In the genomic region with DNA sequence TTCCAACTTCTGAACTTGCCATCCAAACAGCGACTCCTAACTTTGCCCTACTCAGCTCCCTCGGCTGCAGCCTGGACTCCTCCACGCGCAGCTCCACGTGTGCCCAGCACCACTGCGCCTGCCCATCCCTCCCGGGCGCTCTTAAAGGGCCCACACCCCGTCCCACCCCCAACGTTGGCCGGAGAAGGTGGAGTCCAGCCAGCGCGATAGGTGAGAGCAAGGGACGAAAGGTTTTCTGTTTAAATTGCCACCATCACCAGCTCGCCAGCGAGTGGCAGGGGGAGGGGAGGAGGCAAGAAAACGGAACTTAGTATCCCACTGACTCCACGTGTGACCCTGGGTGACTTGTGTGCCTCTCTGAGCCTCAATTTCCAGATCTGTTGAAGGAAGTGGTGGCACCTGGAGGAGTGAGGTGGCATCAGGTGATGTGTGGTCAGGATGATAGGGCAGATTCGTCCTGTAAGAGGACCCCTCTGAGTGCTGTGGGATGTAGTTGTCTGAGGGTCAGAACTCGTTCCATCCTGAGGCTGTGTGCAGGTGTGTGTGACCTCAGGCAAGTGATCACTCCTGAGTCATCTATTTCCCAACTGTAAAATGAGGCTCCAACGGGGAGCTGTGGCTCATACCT, we compare ENCODE assay signal across 1 cellular context.
TF ChIP-seq lines count a peak whose summit lies in the region.

No MANE protein-coding gene starts in this region.

TF ChIP-seq in HepG2, 621 proteins besides CTCF, POLR2A, EP300 and RAD21 (continued from another document and continues in another):
- TF ChIP-seq, protein P1, sequence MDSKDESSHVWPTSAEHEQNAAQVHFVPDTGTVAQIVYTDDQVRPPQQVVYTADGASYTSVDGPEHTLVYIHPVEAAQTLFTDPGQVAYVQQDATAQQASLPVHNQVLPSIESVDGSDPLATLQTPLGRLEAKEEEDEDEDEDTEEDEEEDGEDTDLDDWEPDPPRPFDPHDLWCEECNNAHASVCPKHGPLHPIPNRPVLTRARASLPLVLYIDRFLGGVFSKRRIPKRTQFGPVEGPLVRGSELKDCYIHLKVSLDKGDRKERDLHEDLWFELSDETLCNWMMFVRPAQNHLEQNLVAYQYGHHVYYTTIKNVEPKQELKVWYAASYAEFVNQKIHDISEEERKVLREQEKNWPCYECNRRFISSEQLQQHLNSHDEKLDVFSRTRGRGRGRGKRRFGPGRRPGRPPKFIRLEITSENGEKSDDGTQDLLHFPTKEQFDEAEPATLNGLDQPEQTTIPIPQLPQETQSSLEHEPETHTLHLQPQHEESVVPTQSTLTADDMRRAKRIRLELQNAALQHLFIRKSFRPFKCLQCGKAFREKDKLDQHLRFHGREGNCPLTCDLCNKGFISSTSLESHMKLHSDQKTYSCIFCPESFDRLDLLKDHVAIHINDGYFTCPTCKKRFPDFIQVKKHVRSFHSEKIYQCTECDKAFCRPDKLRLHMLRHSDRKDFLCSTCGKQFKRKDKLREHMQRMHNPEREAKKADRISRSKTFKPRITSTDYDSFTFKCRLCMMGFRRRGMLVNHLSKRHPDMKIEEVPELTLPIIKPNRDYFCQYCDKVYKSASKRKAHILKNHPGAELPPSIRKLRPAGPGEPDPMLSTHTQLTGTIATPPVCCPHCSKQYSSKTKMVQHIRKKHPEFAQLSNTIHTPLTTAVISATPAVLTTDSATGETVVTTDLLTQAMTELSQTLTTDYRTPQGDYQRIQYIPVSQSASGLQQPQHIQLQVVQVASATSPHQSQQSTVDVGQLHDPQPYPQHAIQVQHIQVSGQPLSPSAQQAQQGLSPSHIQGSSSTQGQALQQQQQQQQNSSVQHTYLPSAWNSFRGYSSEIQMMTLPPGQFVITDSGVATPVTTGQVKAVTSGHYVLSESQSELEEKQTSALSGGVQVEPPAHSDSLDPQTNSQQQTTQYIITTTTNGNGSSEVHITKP (CRISPR knock-in tag; IDR thresholded peaks at IDR 0.05; ENCODE audit: low read depth) = no peak
- TF ChIP-seq ZNF292 (CRISPR knock-in tag; IDR thresholded peaks at IDR 0.05; ENCODE audit: borderline replicate concordance, low read depth) (0 out of 2 replicates have a peak, but pooled peaks have one; percentile 19), ZSCAN12 (CRISPR knock-in tag; IDR thresholded peaks at IDR 0.05) (no peak), SMARCE1 (IDR thresholded peaks at IDR 0.05; ENCODE audit: borderline replicate concordance) (no peak), ZNF337 (CRISPR knock-in tag; IDR thresholded peaks at IDR 0.05; ENCODE audit: borderline replicate concordance, low read depth) (no peak), ZNF550 (CRISPR knock-in tag; IDR thresholded peaks at IDR 0.05; ENCODE audit: borderline replicate concordance) (0 out of 2 replicates have a peak, but pooled peaks have one; percentile 39), MXI1 (IDR thresholded peaks at IDR 0.05; ENCODE audit: borderline replicate concordance, low read depth, low read length) (peak; percentile 18; the same call in 1 of the 3 replicates), ZFP36 (IDR thresholded peaks at IDR 0.05; ENCODE audit: borderline replicate concordance, low read depth, low read length, partially characterized antibody) (no peak), TAF1 (CRISPR knock-in tag; IDR thresholded peaks at IDR 0.05) (no peak), MTF2 (CRISPR knock-in tag; IDR thresholded peaks at IDR 0.05; ENCODE audit: borderline replicate concordance) (0 out of 2 replicates have a peak, but pooled peaks have one; percentile 31), RORA (CRISPR knock-in tag; IDR thresholded peaks at IDR 0.05) (no peak), RNF2 (conservative IDR thresholded peaks at IDR 0.05; ENCODE audit: low read depth) (no peak), TGIF2 (CRISPR knock-in tag; IDR thresholded peaks at IDR 0.05) (no peak), KDM2A (CRISPR knock-in tag; IDR thresholded peaks at IDR 0.05; ENCODE audit: borderline replicate concordance, low read depth) (peak; percentile 49; the same call in 1 of the 2 replicates), ARID2 (CRISPR knock-in tag; IDR thresholded peaks at IDR 0.05; ENCODE audit: borderline replicate concordance) (0 out of 2 replicates have a peak, but pooled peaks have one; percentile 45), ZNF768 (CRISPR knock-in tag; IDR thresholded peaks at IDR 0.05) (peak; percentile 38; the same call in 1 of the 2 replicates), NFE2L1 (CRISPR knock-in tag; IDR thresholded peaks at IDR 0.05; ENCODE audit: borderline replicate concordance) (no peak), SALL1 (CRISPR knock-in tag; IDR thresholded peaks at IDR 0.05) (peak; percentile 42), ARNT2 (CRISPR knock-in tag; IDR thresholded peaks at IDR 0.05; ENCODE audit: low read depth) (no peak), SMC3 (IDR thresholded peaks at IDR 0.05; ENCODE audit: low read length) (no peak), ARNTL (CRISPR knock-in tag; IDR thresholded peaks at IDR 0.05) (peak; percentile 91), CEBPG (CRISPR knock-in tag; IDR thresholded peaks at IDR 0.05) (no peak; the same call in 1 of the 2 replicates), ZBTB7A (CRISPR knock-in tag; IDR thresholded peaks at IDR 0.05) (no peak), MBNL3 (CRISPR knock-in tag; conservative IDR thresholded peaks at IDR 0.05) (no peak), POLR2G (IDR thresholded peaks at IDR 0.05; ENCODE audit: low read depth, low read length) (peak; percentile 17; the same call in 1 of the 2 replicates), ZNF121 (CRISPR knock-in tag; IDR thresholded peaks at IDR 0.05) (peak; percentile 14; the same call in 1 of the 2 replicates), ZNF558 (CRISPR knock-in tag; IDR thresholded peaks at IDR 0.05; ENCODE audit: borderline replicate concordance) (peak; percentile 53; the same call in 1 of the 2 replicates), LCORL (IDR thresholded peaks at IDR 0.05) (no peak), LCORL (CRISPR knock-in tag; IDR thresholded peaks at IDR 0.05) (peak; percentile 73; the same call in 1 of the 2 replicates), ZNF274 (CRISPR knock-in tag; IDR thresholded peaks at IDR 0.05) (peak; percentile 6; the same call in 1 of the 2 replicates)
- TF ChIP-seq, protein P2, sequence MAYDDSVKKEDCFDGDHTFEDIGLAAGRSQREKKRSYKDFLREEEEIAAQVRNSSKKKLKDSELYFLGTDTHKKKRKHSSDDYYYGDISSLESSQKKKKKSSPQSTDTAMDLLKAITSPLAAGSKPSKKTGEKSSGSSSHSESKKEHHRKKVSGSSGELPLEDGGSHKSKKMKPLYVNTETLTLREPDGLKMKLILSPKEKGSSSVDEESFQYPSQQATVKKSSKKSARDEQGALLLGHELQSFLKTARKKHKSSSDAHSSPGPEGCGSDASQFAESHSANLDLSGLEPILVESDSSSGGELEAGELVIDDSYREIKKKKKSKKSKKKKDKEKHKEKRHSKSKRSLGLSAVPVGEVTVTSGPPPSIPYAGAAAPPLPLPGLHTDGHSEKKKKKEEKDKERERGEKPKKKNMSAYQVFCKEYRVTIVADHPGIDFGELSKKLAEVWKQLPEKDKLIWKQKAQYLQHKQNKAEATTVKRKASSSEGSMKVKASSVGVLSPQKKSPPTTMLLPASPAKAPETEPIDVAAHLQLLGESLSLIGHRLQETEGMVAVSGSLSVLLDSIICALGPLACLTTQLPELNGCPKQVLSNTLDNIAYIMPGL (CRISPR knock-in tag; IDR thresholded peaks at IDR 0.05; ENCODE audit: borderline replicate concordance in 1 of 2, low read depth in 1 of 2) = no peak
- TF ChIP-seq, protein P3, sequence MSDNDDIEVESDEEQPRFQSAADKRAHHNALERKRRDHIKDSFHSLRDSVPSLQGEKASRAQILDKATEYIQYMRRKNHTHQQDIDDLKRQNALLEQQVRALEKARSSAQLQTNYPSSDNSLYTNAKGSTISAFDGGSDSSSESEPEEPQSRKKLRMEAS (IDR thresholded peaks at IDR 0.05) = peak; percentile 88
- TF ChIP-seq, protein P4, sequence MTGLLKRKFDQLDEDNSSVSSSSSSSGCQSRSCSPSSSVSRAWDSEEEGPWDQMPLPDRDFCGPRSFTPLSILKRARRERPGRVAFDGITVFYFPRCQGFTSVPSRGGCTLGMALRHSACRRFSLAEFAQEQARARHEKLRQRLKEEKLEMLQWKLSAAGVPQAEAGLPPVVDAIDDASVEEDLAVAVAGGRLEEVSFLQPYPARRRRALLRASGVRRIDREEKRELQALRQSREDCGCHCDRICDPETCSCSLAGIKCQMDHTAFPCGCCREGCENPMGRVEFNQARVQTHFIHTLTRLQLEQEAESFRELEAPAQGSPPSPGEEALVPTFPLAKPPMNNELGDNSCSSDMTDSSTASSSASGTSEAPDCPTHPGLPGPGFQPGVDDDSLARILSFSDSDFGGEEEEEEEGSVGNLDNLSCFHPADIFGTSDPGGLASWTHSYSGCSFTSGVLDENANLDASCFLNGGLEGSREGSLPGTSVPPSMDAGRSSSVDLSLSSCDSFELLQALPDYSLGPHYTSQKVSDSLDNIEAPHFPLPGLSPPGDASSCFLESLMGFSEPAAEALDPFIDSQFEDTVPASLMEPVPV (CRISPR knock-in tag; IDR thresholded peaks at IDR 0.05) = peak; percentile 43; the same call in 1 of the 2 replicates
- TF ChIP-seq, protein P5, sequence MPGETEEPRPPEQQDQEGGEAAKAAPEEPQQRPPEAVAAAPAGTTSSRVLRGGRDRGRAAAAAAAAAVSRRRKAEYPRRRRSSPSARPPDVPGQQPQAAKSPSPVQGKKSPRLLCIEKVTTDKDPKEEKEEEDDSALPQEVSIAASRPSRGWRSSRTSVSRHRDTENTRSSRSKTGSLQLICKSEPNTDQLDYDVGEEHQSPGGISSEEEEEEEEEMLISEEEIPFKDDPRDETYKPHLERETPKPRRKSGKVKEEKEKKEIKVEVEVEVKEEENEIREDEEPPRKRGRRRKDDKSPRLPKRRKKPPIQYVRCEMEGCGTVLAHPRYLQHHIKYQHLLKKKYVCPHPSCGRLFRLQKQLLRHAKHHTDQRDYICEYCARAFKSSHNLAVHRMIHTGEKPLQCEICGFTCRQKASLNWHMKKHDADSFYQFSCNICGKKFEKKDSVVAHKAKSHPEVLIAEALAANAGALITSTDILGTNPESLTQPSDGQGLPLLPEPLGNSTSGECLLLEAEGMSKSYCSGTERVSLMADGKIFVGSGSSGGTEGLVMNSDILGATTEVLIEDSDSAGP (CRISPR knock-in tag; IDR thresholded peaks at IDR 0.05; ENCODE audit: borderline replicate concordance) = peak; percentile 100
- TF ChIP-seq, protein P6, sequence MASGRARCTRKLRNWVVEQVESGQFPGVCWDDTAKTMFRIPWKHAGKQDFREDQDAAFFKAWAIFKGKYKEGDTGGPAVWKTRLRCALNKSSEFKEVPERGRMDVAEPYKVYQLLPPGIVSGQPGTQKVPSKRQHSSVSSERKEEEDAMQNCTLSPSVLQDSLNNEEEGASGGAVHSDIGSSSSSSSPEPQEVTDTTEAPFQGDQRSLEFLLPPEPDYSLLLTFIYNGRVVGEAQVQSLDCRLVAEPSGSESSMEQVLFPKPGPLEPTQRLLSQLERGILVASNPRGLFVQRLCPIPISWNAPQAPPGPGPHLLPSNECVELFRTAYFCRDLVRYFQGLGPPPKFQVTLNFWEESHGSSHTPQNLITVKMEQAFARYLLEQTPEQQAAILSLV (CRISPR knock-in tag; IDR thresholded peaks at IDR 0.05; ENCODE audit: borderline replicate concordance) = 0 out of 2 replicates have a peak, but pooled peaks have one; percentile 59
- TF ChIP-seq, protein P7, sequence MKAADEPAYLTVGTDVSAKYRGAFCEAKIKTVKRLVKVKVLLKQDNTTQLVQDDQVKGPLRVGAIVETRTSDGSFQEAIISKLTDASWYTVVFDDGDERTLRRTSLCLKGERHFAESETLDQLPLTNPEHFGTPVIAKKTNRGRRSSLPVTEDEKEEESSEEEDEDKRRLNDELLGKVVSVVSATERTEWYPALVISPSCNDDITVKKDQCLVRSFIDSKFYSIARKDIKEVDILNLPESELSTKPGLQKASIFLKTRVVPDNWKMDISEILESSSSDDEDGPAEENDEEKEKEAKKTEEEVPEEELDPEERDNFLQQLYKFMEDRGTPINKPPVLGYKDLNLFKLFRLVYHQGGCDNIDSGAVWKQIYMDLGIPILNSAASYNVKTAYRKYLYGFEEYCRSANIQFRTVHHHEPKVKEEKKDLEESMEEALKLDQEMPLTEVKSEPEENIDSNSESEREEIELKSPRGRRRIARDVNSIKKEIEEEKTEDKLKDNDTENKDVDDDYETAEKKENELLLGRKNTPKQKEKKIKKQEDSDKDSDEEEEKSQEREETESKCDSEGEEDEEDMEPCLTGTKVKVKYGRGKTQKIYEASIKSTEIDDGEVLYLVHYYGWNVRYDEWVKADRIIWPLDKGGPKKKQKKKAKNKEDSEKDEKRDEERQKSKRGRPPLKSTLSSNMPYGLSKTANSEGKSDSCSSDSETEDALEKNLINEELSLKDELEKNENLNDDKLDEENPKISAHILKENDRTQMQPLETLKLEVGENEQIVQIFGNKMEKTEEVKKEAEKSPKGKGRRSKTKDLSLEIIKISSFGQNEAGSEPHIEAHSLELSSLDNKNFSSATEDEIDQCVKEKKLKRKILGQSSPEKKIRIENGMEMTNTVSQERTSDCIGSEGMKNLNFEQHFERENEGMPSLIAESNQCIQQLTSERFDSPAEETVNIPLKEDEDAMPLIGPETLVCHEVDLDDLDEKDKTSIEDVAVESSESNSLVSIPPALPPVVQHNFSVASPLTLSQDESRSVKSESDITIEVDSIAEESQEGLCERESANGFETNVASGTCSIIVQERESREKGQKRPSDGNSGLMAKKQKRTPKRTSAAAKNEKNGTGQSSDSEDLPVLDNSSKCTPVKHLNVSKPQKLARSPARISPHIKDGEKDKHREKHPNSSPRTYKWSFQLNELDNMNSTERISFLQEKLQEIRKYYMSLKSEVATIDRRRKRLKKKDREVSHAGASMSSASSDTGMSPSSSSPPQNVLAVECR (CRISPR knock-in tag; IDR thresholded peaks at IDR 0.05; ENCODE audit: borderline replicate concordance) = peak; percentile 67
- TF ChIP-seq, protein P8, sequence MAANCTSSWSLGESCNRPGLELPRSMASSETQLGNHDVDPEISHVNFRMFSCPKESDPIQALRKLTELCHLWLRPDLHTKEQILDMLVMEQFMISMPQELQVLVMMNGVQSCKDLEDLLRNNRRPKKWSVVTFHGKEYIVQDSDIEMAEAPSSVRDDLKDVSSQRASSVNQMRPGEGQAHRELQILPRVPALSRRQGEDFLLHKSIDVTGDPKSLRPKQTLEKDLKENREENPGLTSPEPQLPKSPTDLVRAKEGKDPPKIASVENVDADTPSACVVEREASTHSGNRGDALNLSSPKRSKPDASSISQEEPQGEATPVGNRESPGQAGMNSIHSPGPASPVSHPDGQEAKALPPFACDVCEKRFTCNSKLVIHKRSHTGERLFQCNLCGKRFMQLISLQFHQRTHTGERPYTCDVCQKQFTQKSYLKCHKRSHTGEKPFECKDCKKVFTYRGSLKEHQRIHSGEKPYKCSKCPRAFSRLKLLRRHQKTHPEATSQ (CRISPR knock-in tag; IDR thresholded peaks at IDR 0.05; ENCODE audit: borderline replicate concordance) = 0 out of 2 replicates have a peak, but pooled peaks have one; percentile 32
- TF ChIP-seq, protein P9, sequence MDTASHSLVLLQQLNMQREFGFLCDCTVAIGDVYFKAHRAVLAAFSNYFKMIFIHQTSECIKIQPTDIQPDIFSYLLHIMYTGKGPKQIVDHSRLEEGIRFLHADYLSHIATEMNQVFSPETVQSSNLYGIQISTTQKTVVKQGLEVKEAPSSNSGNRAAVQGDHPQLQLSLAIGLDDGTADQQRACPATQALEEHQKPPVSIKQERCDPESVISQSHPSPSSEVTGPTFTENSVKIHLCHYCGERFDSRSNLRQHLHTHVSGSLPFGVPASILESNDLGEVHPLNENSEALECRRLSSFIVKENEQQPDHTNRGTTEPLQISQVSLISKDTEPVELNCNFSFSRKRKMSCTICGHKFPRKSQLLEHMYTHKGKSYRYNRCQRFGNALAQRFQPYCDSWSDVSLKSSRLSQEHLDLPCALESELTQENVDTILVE (CRISPR knock-in tag; IDR thresholded peaks at IDR 0.05) = peak; percentile 19; the same call in 1 of the 2 replicates
